8 cellular contexts compared by ENCODE assay signal in the genomic region with DNA sequence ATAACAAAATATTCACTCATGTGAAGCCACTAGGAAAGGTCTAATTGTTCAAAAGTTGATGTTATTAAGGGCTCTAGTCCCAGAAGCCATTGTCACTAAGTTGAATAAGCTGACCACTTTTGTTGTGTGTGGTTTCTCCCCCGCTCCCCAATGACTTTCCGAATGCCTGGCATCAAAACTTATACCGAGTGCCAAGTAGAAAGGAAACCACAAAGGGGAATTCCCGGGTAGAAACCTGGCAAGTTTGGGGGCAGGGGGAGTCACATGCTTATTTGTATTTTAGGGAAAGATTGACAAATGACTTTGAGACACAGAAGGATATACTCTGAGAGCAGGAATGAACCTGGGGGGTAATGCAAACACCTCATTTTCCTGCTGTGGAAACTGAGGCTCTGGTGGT.
DNase-seq lines count a peak whose midpoint lies in the region; ATAC-seq, FAIRE-seq and TF ChIP-seq lines count a peak whose summit lies in the region.

No MANE protein-coding gene starts in this region.

- no peaks in the 10 kb centered on the region for H3K9me3 Mint-ChIP-seq in stimulated activated effector memory CD8-positive, alpha-beta T cell treated with anti-CD3 and anti-CD28 coated beads, Interleukin-12 subunit alpha, Interleukin-12 subunit beta, amount 100 ng/mL, for 72 hours

- no peak for TF ChIP-seq POLR2A in IMR-90 (IDR thresholded peaks at IDR 0.05; ENCODE audit: low read depth, low read length)

- no peak overlapping the region for H2BK15ac ChIP-seq in IMR-90 (ENCODE audit: low read depth, low read length)

- H3K9me3 ChIP-seq in IMR-90 (ENCODE audit: control insufficient read depth, insufficient read depth, low read length) = no peaks in the 10 kb centered on the region
- no peaks in the 10 kb centered on the region for H3K9me3 ChIP-seq in keratinocyte (ENCODE audit: control insufficient read depth, low read depth, low read length)

- peaks cover 18% of the 10 kb centered on the region for H3K4me1 ChIP-seq in IMR-90 (ENCODE audit: control insufficient read depth, insufficient read depth, low read length)
- peaks cover 29% of the 10 kb centered on the region for H3K4me1 ChIP-seq in keratinocyte (ENCODE audit: control insufficient read depth, extremely low read depth, insufficient read depth, low read length)

- no peak overlapping the region for H3K18ac ChIP-seq in IMR-90 (ENCODE audit: low read depth, low read length)

- H3K4me3 ChIP-seq in IMR-90 (ENCODE audit: insufficient read depth, low read depth, low read length) (no peak overlapping the region), keratinocyte (ENCODE audit: control insufficient read depth in 2 of 3, extremely low read depth in 1 of 3, insufficient read depth in 2 of 3, low read depth in 1 of 3, low read length in 3 of 3) (no peak overlapping the region)

- intact Hi-C loops in IMR-90 (cut with micrococcal nuclease) = loop anchor here (10.0 kb wide), 1 partner anchor 217 kb away; no protein-coding TSS in a partner anchor

- no peak overlapping the region for H4K8ac ChIP-seq in IMR-90 (ENCODE audit: low read depth in 2 of 2, low read length in 2 of 2)

- no peak overlapping the region for H2BK120ac ChIP-seq in IMR-90 (ENCODE audit: low read depth, low read length)

- dilution Hi-C loops in IMR-90 (cut with HindIII; ENCODE audit: low sequenced_read_pairs, unreplicated experiment) (no loop called here), keratinocyte (cut with MboI; ENCODE audit: extremely low pct_ligation_motif_present, low sequenced_read_pairs) (no loop called here)

- H3K36me3 Mint-ChIP-seq in stimulated activated effector memory CD8-positive, alpha-beta T cell treated with anti-CD3 and anti-CD28 coated beads, Interleukin-12 subunit alpha, Interleukin-12 subunit beta, amount 100 ng/mL, for 72 hours = peaks cover 62% of the 10 kb centered on the region

- no peak overlapping the region for H2AK9ac ChIP-seq in IMR-90 (replicated peaks; ENCODE audit: low read depth, low read length, poor library complexity)

- WGBS in IMR-90 (ENCODE audit: extremely low coverage in 2 of 2, insufficient read length in 1 of 2), 2 experiments = no CpG with 5 or more reads among the region's 4 CpGs

- POLR2A ChIA-PET in IMR-90 (lab: Charles Lee; ENCODE audit: unreplicated experiment) = interaction anchor here (0.6 kb wide), 1 partner anchor 13 kb away, joined by 3 read pairs; no protein-coding TSS in a partner anchor

- H3K9me1 ChIP-seq in IMR-90 (ENCODE audit: insufficient read depth, low read length) = peaks cover 17% of the 10 kb centered on the region
- peaks cover 3% of the 10 kb centered on the region for H3K9me1 ChIP-seq in keratinocyte (ENCODE audit: control insufficient read depth, extremely low read depth, insufficient read depth, low read length)

- peak overlapping the region; percentile 47; the same call in 1 of the 2 replicates for H3K4ac ChIP-seq in IMR-90 (ENCODE audit: low read depth, low read length)

- TF ChIP-seq RAD21 in IMR-90 (IDR thresholded peaks at IDR 0.05; ENCODE audit: low read length) = no peak

- in situ Hi-C loops in IMR-90 (cut with MboI; ENCODE audit: low sequenced_read_pairs) = loop anchor here (10.0 kb wide), 1 partner anchor 153 kb away; the partner anchor contains the start of gene TGFBR3

- H3K4me2 ChIP-seq in IMR-90 (ENCODE audit: low read depth, low read length) (no peak overlapping the region), keratinocyte (ENCODE audit: control insufficient read depth, extremely low read depth, insufficient read depth, low read depth, low read length) (peak overlapping the region; percentile 57)

- peak overlapping the region; percentile 23 for H3K27ac Mint-ChIP-seq in stimulated activated effector memory CD8-positive, alpha-beta T cell treated with anti-CD3 and anti-CD28 coated beads, Interleukin-12 subunit alpha, Interleukin-12 subunit beta, amount 100 ng/mL, for 72 hours

- H3K23ac ChIP-seq in IMR-90 (ENCODE audit: low read depth, low read length) = no peak overlapping the region

- H3K9ac ChIP-seq in IMR-90 (ENCODE audit: low read depth, low read length) = no peak overlapping the region
- H3K9ac ChIP-seq in keratinocyte (ENCODE audit: control insufficient read depth, extremely low read depth, insufficient read depth, low read length) = no peak overlapping the region

- peaks cover 0 to 8% of the 10 kb centered on the region in 2 experiments; a peak in 1 of 4 replicates for H3K79me1 ChIP-seq in IMR-90 (ENCODE audit: low read depth in 1 of 2, low read length in 2 of 2)

- peak; percentile 49 for DNase-seq in IMR-90
- DNase-seq in activated T-cell treated with anti-CD3 and anti-CD28 coated beads for 48 hours (ENCODE audit: low read depth) = peak; percentile 49
- no peak for DNase-seq in keratinocyte (ENCODE audit: low read depth, low spot score)
- peak; percentile 29 to 66 for DNase-seq in stimulated activated effector memory CD8-positive, alpha-beta T cell treated with anti-CD3 and anti-CD28 coated beads, Interleukin-12 subunit alpha, Interleukin-12 subunit beta, amount 100 ng/mL, for 72 hours (ENCODE audit: low spot score in 2 of 2)
- no peak for DNase-seq in cerebellar nuclear complex (lab: John Stamatoyannopoulos, UW)
- no peak for DNase-seq in NCI-H1930 (lab: John Stamatoyannopoulos, UW)
- no peak for DNase-seq in superior temporal gyrus (ENCODE audit: extremely low spot score)
- DNase-seq in GDM1 (lab: John Stamatoyannopoulos, UW) = no peak

- H3K4me3 Mint-ChIP-seq in stimulated activated effector memory CD8-positive, alpha-beta T cell treated with anti-CD3 and anti-CD28 coated beads, Interleukin-12 subunit alpha, Interleukin-12 subunit beta, amount 100 ng/mL, for 72 hours = peak overlapping the region; percentile 55

- H4K91ac ChIP-seq in IMR-90 (ENCODE audit: insufficient read depth, low read depth, low read length) = 0 out of 2 replicates have a peak overlapping the region, but pooled peaks have one; percentile 10

- H2AK5ac ChIP-seq in IMR-90 (ENCODE audit: low read depth, low read length) = no peak overlapping the region

- no peak overlapping the region for H4K5ac ChIP-seq in IMR-90 (ENCODE audit: low read depth, low read length)

- H3K27ac ChIP-seq in IMR-90 (ENCODE audit: insufficient read depth, low read length) (no peak overlapping the region), keratinocyte (ENCODE audit: control insufficient read depth, insufficient read depth, low read length) (no peak overlapping the region)

- H4K20me1 ChIP-seq in IMR-90 (ENCODE audit: insufficient read depth, low read length) (no peaks in the 10 kb centered on the region), keratinocyte (ENCODE audit: control insufficient read depth, extremely low read depth, insufficient read depth, low read length) (no peaks in the 10 kb centered on the region)

- no peak overlapping the region for H2BK5ac ChIP-seq in IMR-90 (ENCODE audit: low read depth, low read length, poor library complexity, severe bottlenecking)

- no peak overlapping the region for H3K56ac ChIP-seq in IMR-90 (ENCODE audit: extremely low read depth, insufficient read depth, low read length)

- H2AFZ ChIP-seq in IMR-90 (replicated peaks; ENCODE audit: low read length, poor library complexity) = no peak overlapping the region
- no peak overlapping the region for H2AFZ ChIP-seq in keratinocyte (ENCODE audit: control insufficient read depth, low read length)

- TF ChIP-seq CTCF in IMR-90 (conservative IDR thresholded peaks at IDR 0.05; ENCODE audit: low read depth, low read length) (no peak), keratinocyte (optimal IDR thresholded peaks at IDR 0.05 in 1 of 3, IDR thresholded peaks at IDR 0.05 in 1 of 3, conservative IDR thresholded peaks at IDR 0.05 in 1 of 3; ENCODE audit: extremely low read depth in 1 of 3, insufficient read depth in 2 of 3, low read length in 3 of 3) (no peak)

- H3K36me3 ChIP-seq in IMR-90 (ENCODE audit: control insufficient read depth, insufficient read depth, low read length) (peaks cover 16% of the 10 kb centered on the region), keratinocyte (ENCODE audit: control insufficient read depth in 2 of 2, extremely low read depth in 1 of 2, insufficient read depth in 2 of 2, low read length in 2 of 2) (peaks cover 0 to 1% of the 10 kb centered on the region in 2 experiments)

- no peak for ATAC-seq in IMR-90 (ENCODE audit: low read depth)
- peak; percentile 53 for ATAC-seq in stimulated activated effector memory CD8-positive, alpha-beta T cell treated with anti-CD3 and anti-CD28 coated beads, Interleukin-12 subunit alpha, Interleukin-12 subunit beta, amount 100 ng/mL, for 72 hours

- CTCF ChIA-PET in IMR-90 (lab: Yijun Ruan, JAX) = no interaction called here

- no peaks in the 10 kb centered on the region for H3K79me2 ChIP-seq in keratinocyte (ENCODE audit: control insufficient read depth, insufficient read depth, low read length)

- H3K14ac ChIP-seq in IMR-90 (replicated peaks; ENCODE audit: low read depth, low read length) = no peak overlapping the region

- no peaks in the 10 kb centered on the region for H3K27me3 ChIP-seq in IMR-90 (ENCODE audit: control insufficient read depth, insufficient read depth, low read length)
- H3K27me3 ChIP-seq in keratinocyte (ENCODE audit: control insufficient read depth, extremely low read depth, insufficient read depth, low read length) = no peaks in the 10 kb centered on the region

- BruUV-seq in IMR-90 (replicated peaks; lab: Mats Ljungman, UMichigan) = no TSS peak

- peaks cover 69% of the 10 kb centered on the region for H3K4me1 Mint-ChIP-seq in stimulated activated effector memory CD8-positive, alpha-beta T cell treated with anti-CD3 and anti-CD28 coated beads, Interleukin-12 subunit alpha, Interleukin-12 subunit beta, amount 100 ng/mL, for 72 hours

- no peak overlapping the region for H2BK20ac ChIP-seq in IMR-90 (ENCODE audit: low read depth, low read length)

- FAIRE-seq in keratinocyte (lab: Jason Lieb, UNC) = peak; percentile 17

TF ChIP-seq in IMR-90, 13 proteins besides CTCF, POLR2A, EP300 and RAD21 (continues in another document):
- TF ChIP-seq CHD1 (IDR thresholded peaks at IDR 0.05; ENCODE audit: low read depth, low read length) = no peak
- no peak for TF ChIP-seq MAFK (IDR thresholded peaks at IDR 0.05; ENCODE audit: low read depth, low read length)
- no peak for TF ChIP-seq BHLHE40 (IDR thresholded peaks at IDR 0.05; ENCODE audit: low read depth, low read length)
- no peak for TF ChIP-seq RFX5 (IDR thresholded peaks at IDR 0.05; ENCODE audit: low read depth, low read length)
- no peak for TF ChIP-seq RCOR1 (IDR thresholded peaks at IDR 0.05; ENCODE audit: insufficient replicate concordance, low read length)
- TF ChIP-seq, protein P1, sequence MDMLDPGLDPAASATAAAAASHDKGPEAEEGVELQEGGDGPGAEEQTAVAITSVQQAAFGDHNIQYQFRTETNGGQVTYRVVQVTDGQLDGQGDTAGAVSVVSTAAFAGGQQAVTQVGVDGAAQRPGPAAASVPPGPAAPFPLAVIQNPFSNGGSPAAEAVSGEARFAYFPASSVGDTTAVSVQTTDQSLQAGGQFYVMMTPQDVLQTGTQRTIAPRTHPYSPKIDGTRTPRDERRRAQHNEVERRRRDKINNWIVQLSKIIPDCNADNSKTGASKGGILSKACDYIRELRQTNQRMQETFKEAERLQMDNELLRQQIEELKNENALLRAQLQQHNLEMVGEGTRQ (IDR thresholded peaks at IDR 0.05; ENCODE audit: low read depth, low read length) = no peak

Comparison
In these comparisons a context has a peak if more than half of its experiments do, and no peak if none do; other contexts are left out.
1. DNase-seq: peak in IMR-90 (single experiment), activated T-cell treated with anti-CD3 and anti-CD28 coated beads for 48 hours (single experiment) and stimulated activated effector memory CD8-positive, alpha-beta T cell treated with anti-CD3 and anti-CD28 coated beads, Interleukin-12 subunit alpha, Interleukin-12 subunit beta, amount 100 ng/mL, for 72 hours (2 of 2); none in keratinocyte (single experiment), cerebellar nuclear complex (0 of 2), NCI-H1930 (0 of 2), superior temporal gyrus (single experiment) and GDM1 (single experiment).